Comparison of ENCODE assay signal across 27 cellular contexts in the genomic region with DNA sequence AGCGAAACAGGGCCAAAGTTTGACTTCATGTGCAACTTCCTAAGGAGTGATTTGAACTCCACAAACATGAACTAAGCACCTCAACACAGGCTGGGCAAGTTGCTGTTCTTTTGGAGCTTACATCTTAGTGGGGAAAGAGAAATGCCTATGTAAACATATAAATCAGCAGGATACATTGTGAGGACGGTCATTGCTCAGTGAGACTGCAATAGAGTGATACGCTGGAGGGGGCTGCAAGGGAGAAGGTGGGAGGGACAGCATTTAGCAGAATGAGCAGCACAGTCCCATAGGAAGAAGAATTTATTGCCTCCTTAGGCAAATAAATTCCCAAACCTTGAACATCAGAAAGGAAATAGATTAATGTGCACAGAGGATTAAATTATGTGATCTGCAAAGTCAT.
A peak's percentile ranks its signal among the peaks of the same experiment; 100 is the strongest.
DNase-seq lines count a peak whose midpoint lies in the region; ATAC-seq and TF ChIP-seq lines count a peak whose summit lies in the region.
"Had no signal": no experiment of that assay in that cellular context is flagged by ENCODE, and none has a peak within 500 bp of the region (broad histone marks: within the 10 kb centered on the region; RNA-seq: fewer than 3 reads in every experiment).

No MANE protein-coding gene starts in this region.

- H2AFZ ChIP-seq in smooth muscle cell (ENCODE audit: low read depth) (no peak overlapping the region), GM23248 (no peak overlapping the region)

- H4K20me1 ChIP-seq in smooth muscle cell (ENCODE audit: low read depth) (peaks cover 20% of the 10 kb centered on the region), GM23248 (ENCODE audit: insufficient read depth) (no peaks in the 10 kb centered on the region)

- CTCF ChIA-PET in HEK293 (lab: Yijun Ruan, JAX) = interaction anchor here (0.6 kb wide), 1 partner anchor 39 kb away, joined by 3 read pairs; no protein-coding TSS in a partner anchor

- H3K27ac ChIP-seq in HEK293 (ENCODE audit: extremely low read depth, low read depth, low read length) = no peak overlapping the region
- H3K27ac ChIP-seq in RWPE2 (ENCODE audit: poor library complexity, severe bottlenecking) = peak overlapping the region; percentile 76
- peak overlapping the region; percentile 80 to 82 for H3K27ac ChIP-seq in esophagus (ENCODE audit: low read depth in 2 of 2, low read length in 1 of 2)
- peak overlapping the region; percentile 76 for H3K27ac ChIP-seq in smooth muscle cell (ENCODE audit: low read depth)
- H3K27ac ChIP-seq in GM23248 = no peak overlapping the region
- H3K27ac ChIP-seq: neutrophil, testis had no signal

- TF ChIP-seq CTCF in HEK293 (tag by site-specific recombination; IDR thresholded peaks at IDR 0.05) (no peak), RWPE2 (IDR thresholded peaks at IDR 0.05; ENCODE audit: poor library complexity, severe bottlenecking) (no peak), smooth muscle cell (IDR thresholded peaks at IDR 0.05; ENCODE audit: borderline replicate concordance, insufficient read depth, poor library complexity, severe bottlenecking) (no peak)

- H3K4me1 ChIP-seq in HEK293 (ENCODE audit: control insufficient read depth, insufficient read depth, low read length) (peaks cover 30% of the 10 kb centered on the region), RWPE2 (ENCODE audit: insufficient read depth, poor library complexity, severe bottlenecking) (peaks cover 74% of the 10 kb centered on the region), esophagus (ENCODE audit: control insufficient read depth in 2 of 2, insufficient read depth in 2 of 2, low read length in 1 of 2) (peaks cover 8 to 25% of the 10 kb centered on the region in 2 donors), smooth muscle cell (ENCODE audit: low read depth) (peaks cover 34% of the 10 kb centered on the region), GM23248 (ENCODE audit: insufficient read depth) (peaks cover 59% of the 10 kb centered on the region)

- in situ Hi-C loops in GM23248 (cut with MboI) = no loop called here

- H3K36me3 ChIP-seq in HEK293 (ENCODE audit: control insufficient read depth in 2 of 2, insufficient read depth in 1 of 2, low read length in 2 of 2) (no peaks in the 10 kb centered on the region), RWPE2 (ENCODE audit: low read depth) (peaks cover 60% of the 10 kb centered on the region), esophagus (ENCODE audit: control insufficient read depth in 2 of 2, insufficient read depth in 2 of 2, low read length in 1 of 2) (no peaks in the 10 kb centered on the region), smooth muscle cell (ENCODE audit: low read depth) (no peaks in the 10 kb centered on the region), GM23248 (ENCODE audit: low read depth) (no peaks in the 10 kb centered on the region)
- H3K36me3 ChIP-seq: neutrophil had no signal

- DNase-seq in RWPE2 (ENCODE audit: low spot score) (no peak), smooth muscle cell (lab: John Stamatoyannopoulos, UW; ENCODE audit: unreplicated experiment) (no peak), NCI-H1092 (lab: John Stamatoyannopoulos, UW) (no peak), GM23248 (no peak), mesenteric fat pad (ENCODE audit: low spot score) (no peak)
- DNase-seq: activated CD4-positive, alpha-beta T cell treated with anti-CD3 and anti-CD28 coated beads, Interleukin-2, amount 10 ng/mL, durations not matched to agents 7 days and 5 days; activated gamma-delta T cell treated with Interleukin-2 at 50 U/mL for 16 hours; activated T-cell treated with anti-CD3 and anti-CD28 coated beads, Interleukin-2, amount 50 U/mL, for 4 hours; AML-193; CD4-positive, alpha-beta memory T cell; DMS 273 treated with DMSO at 0.1 percent for 48 hours; effector CD4-positive, alpha-beta T cell; erythroblast; foreskin melanocyte; GOT3; left cardiac atrium; mesenchymal stem cell; NCI-H1092 treated with DMSO at 0.1 percent for 48 hours; NCI-H2029; NCI-H446 treated with DMSO at 0.1 percent for 48 hours; Right ventricle myocardium superior; stimulated activated naive CD4-positive, alpha-beta T cell treated with Interleukin-2 at 50 U/mL for 16 hours; SW 1271; testis had no signal

- no peaks in the 10 kb centered on the region for H3K9me3 ChIP-seq in HEK293 (ENCODE audit: control insufficient read depth, insufficient read depth, low read depth, low read length)
- no peaks in the 10 kb centered on the region for H3K9me3 ChIP-seq in RWPE2 (ENCODE audit: severe bottlenecking)
- H3K9me3 ChIP-seq in esophagus (ENCODE audit: control insufficient read depth in 2 of 2, insufficient read depth in 1 of 2, low read depth in 1 of 2, low read length in 1 of 2) = no peaks in the 10 kb centered on the region
- H3K9me3 ChIP-seq in smooth muscle cell (replicated peaks; ENCODE audit: low read depth) = no peaks in the 10 kb centered on the region
- no peaks in the 10 kb centered on the region for H3K9me3 ChIP-seq in GM23248 (ENCODE audit: low read depth)
- H3K9me3 ChIP-seq: neutrophil, testis had no signal

- 61 to 66% methylated on average over 3 of the region's 3 CpGs for WGBS in esophagus, 2 donors
- 63% methylated on average over 3 of the region's 3 CpGs for WGBS in smooth muscle cell (ENCODE audit: low lambda C conversion rate)
- WGBS in GM23248 (ENCODE audit: low coverage in 1 of 2, low lambda C conversion rate in 2 of 2, missing lambda C conversion rate in 2 of 2), 2 experiments = 61 to 67% methylated on average over 3 of the region's 3 CpGs

- H3F3A ChIP-seq in smooth muscle cell (ENCODE audit: low read depth) (peaks cover 19% of the 10 kb centered on the region), GM23248 (ENCODE audit: insufficient read depth) (peaks cover 15% of the 10 kb centered on the region)

- peak; percentile 13; the same call in 2 of the 3 replicates for ATAC-seq in RWPE2 (ENCODE audit: low read depth)
- ATAC-seq: activated T-cell treated with anti-CD3 and anti-CD28 coated beads, Interleukin-2, amount 50 U/mL, for 4 hours had no signal

- H3K79me2 ChIP-seq in smooth muscle cell (ENCODE audit: low read depth) (peaks cover 5% of the 10 kb centered on the region), GM23248 (ENCODE audit: insufficient read depth) (peaks cover 99% of the 10 kb centered on the region)

- H3K4me3 ChIP-seq in HEK293 (ENCODE audit: low read depth, low read length) (no peak overlapping the region), RWPE2 (ENCODE audit: severe bottlenecking) (no peak overlapping the region), esophagus (ENCODE audit: low read depth in 1 of 2, low read length in 2 of 2) (no peak overlapping the region), smooth muscle cell (no peak overlapping the region), GM23248 (no peak overlapping the region)

- peak overlapping the region; percentile 53 for H3K4me2 ChIP-seq in smooth muscle cell
- H3K4me2 ChIP-seq in GM23248 (ENCODE audit: unreplicated experiment) = no peak overlapping the region

- no peaks in the 10 kb centered on the region for H3K27me3 ChIP-seq in RWPE2 (ENCODE audit: insufficient read depth, poor library complexity, severe bottlenecking)
- H3K27me3 ChIP-seq in esophagus (ENCODE audit: control insufficient read depth in 1 of 2, insufficient read depth in 2 of 2, low read length in 2 of 2) = no peaks in the 10 kb centered on the region
- H3K27me3 ChIP-seq in smooth muscle cell (ENCODE audit: low read depth) = no peaks in the 10 kb centered on the region
- no peaks in the 10 kb centered on the region for H3K27me3 ChIP-seq in GM23248 (replicated peaks; ENCODE audit: insufficient read depth)
- H3K27me3 ChIP-seq: neutrophil, testis had no signal

- H3K9ac ChIP-seq in smooth muscle cell (ENCODE audit: low read depth) = no peak overlapping the region
- H3K9ac ChIP-seq in GM23248 = no peak overlapping the region

- POLR2A ChIA-PET in HEK293 (lab: Yijun Ruan, JAX) = no interaction called here

- H3K9me2 ChIP-seq in GM23248 (ENCODE audit: insufficient read depth) = no peaks in the 10 kb centered on the region

TF ChIP-seq in HEK293, 187 proteins besides CTCF, POLR2A, EP300 and RAD21 (continues in another document):
- TF ChIP-seq ZNF610 (tag by site-specific recombination; IDR thresholded peaks at IDR 0.05; ENCODE audit: borderline replicate concordance) = no peak
- TF ChIP-seq, protein P1, sequence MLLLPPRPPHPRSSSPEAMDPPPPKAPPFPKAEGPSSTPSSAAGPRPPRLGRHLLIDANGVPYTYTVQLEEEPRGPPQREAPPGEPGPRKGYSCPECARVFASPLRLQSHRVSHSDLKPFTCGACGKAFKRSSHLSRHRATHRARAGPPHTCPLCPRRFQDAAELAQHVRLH (tag by site-specific recombination; IDR thresholded peaks at IDR 0.05) = no peak
- no peak for TF ChIP-seq ZNF660 (tag by site-specific recombination; IDR thresholded peaks at IDR 0.05)
- no peak for TF ChIP-seq ZNF37A (tag by site-specific recombination; IDR thresholded peaks at IDR 0.05)
- TF ChIP-seq ZNF341 (tag by site-specific recombination; IDR thresholded peaks at IDR 0.05; ENCODE audit: low read depth) = peak; percentile 69
- no peak for TF ChIP-seq ZNF701 (tag by site-specific recombination; IDR thresholded peaks at IDR 0.05)
- no peak for TF ChIP-seq ZNF521 (tag by site-specific recombination; IDR thresholded peaks at IDR 0.05)
- TF ChIP-seq IKZF3 (tag by site-specific recombination; IDR thresholded peaks at IDR 0.05) = 0 out of 2 replicates have a peak, but pooled peaks have one; percentile 22
- no peak for TF ChIP-seq PRDM1 (tag by site-specific recombination; IDR thresholded peaks at IDR 0.05)
- TF ChIP-seq ZNF624 (tag by site-specific recombination; IDR thresholded peaks at IDR 0.05) = no peak
- no peak for TF ChIP-seq ZFHX2 (tag by site-specific recombination; conservative IDR thresholded peaks at IDR 0.05)
- no peak for TF ChIP-seq ZFP37 (tag by site-specific recombination; IDR thresholded peaks at IDR 0.05)
- TF ChIP-seq, protein P2, sequence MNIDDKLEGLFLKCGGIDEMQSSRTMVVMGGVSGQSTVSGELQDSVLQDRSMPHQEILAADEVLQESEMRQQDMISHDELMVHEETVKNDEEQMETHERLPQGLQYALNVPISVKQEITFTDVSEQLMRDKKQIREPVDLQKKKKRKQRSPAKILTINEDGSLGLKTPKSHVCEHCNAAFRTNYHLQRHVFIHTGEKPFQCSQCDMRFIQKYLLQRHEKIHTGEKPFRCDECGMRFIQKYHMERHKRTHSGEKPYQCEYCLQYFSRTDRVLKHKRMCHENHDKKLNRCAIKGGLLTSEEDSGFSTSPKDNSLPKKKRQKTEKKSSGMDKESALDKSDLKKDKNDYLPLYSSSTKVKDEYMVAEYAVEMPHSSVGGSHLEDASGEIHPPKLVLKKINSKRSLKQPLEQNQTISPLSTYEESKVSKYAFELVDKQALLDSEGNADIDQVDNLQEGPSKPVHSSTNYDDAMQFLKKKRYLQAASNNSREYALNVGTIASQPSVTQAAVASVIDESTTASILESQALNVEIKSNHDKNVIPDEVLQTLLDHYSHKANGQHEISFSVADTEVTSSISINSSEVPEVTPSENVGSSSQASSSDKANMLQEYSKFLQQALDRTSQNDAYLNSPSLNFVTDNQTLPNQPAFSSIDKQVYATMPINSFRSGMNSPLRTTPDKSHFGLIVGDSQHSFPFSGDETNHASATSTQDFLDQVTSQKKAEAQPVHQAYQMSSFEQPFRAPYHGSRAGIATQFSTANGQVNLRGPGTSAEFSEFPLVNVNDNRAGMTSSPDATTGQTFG (tag by site-specific recombination; IDR thresholded peaks at IDR 0.05; ENCODE audit: borderline replicate concordance) = no peak

Comparison
In these comparisons a context has a peak if more than half of its experiments do, and no peak if none do; other contexts are left out.
1. H3K27ac ChIP-seq: peak in RWPE2 (single experiment), esophagus (2 of 2) and smooth muscle cell (single experiment); none in HEK293 (single experiment) and GM23248 (single experiment).